ENCODE assay signal across 30 cellular contexts in genomic region chr10:83685458-83685857, GRCh38.
"Had no signal": no experiment of that assay in that cellular context is flagged by ENCODE, and none has a peak within 500 bp of the region (broad histone marks: within the 10 kb centered on the region; RNA-seq: fewer than 3 reads in every experiment).

No MANE protein-coding gene starts in this region.

- H3K4me3 Mint-ChIP-seq: activated CD4-positive, alpha-beta memory T cell treated with anti-CD3 and anti-CD28 coated beads for 36 hours; activated CD4-positive, alpha-beta T cell treated with anti-CD3 and anti-CD28 coated beads, Interleukin-2, amount 10 ng/mL, durations not matched to agents 24 days and 14 days; activated T-cell treated with anti-CD3 and anti-CD28 coated beads, Interleukin-2, amount 50 U/mL, for 24 hours; memory B cell; naive thymus-derived CD8-positive, alpha-beta T cell; neural crest cell; stimulated activated naive CD8-positive, alpha-beta T cell treated with anti-CD3 and anti-CD28 coated beads, Interleukin-15, Interleukin-2, amounts not matched to agents 100 ng/mL and 50 ng/mL, for 24 hours; T-helper 1 cell treated with Interleukin-12 subunit alpha and Interleukin-12 subunit beta and Interleukin-4 antibody, amounts not matched to agents 30 μg/mL and 1 μg/mL, for 36 hours had no signal

- H3K9me3 ChIP-seq: breast epithelium, colonic mucosa, right lobe of liver, thoracic aorta had no signal

- ATAC-seq: activated CD4-positive, CD25-positive, alpha-beta regulatory T cell treated with anti-CD3 and anti-CD28 coated beads, Interleukin-2, amount 50 U/mL, for 24 hours; foreskin keratinocyte; naive thymus-derived CD8-positive, alpha-beta T cell; right lobe of liver had no signal

- H3K27me3 ChIP-seq: breast epithelium, colonic mucosa, foreskin keratinocyte, right lobe of liver had no signal

- H3K4me1 ChIP-seq: breast epithelium, colonic mucosa, foreskin keratinocyte, parathyroid adenoma, right lobe of liver had no signal

- H3K4me3 ChIP-seq: breast epithelium, colonic mucosa, right lobe of liver, skin epidermis, thoracic aorta had no signal

- DNase-seq: activated CD4-positive, alpha-beta memory T cell treated with anti-CD3 and anti-CD28 coated beads for 36 hours; activated CD4-positive, alpha-beta T cell treated with anti-CD3 and anti-CD28 coated beads, Interleukin-2, amount 10 ng/mL, durations not matched to agents 24 days and 14 days; activated CD8-positive, alpha-beta memory T cell treated with anti-CD3 and anti-CD28 coated beads, Interleukin-2, amount 50 U/mL, for 4 hours; activated gamma-delta T cell treated with Interleukin-2 at 50 U/mL for 16 hours; activated naive CD4-positive, alpha-beta T cell treated with anti-CD3 and anti-CD28 coated beads, Interleukin-2, amount 50 U/mL, for 16 hours; activated T-cell treated with anti-CD3 and anti-CD28 coated beads, Interleukin-2, amount 50 U/mL, for 24 hours; amygdala; cerebellar nuclear complex; colonic mucosa; effector memory CD4-positive, alpha-beta T cell; foreskin keratinocyte; glutamatergic neuron; naive thymus-derived CD8-positive, alpha-beta T cell; nucleus accumbens; right lobe of liver; stimulated activated CD4-positive, alpha-beta T cell treated with anti-CD3 and anti-CD28 coated beads, Interleukin-12 subunit alpha, Interleukin-12 subunit beta, amount 100 ng/mL, for 4 hours; stimulated activated CD4-positive, alpha-beta T cell treated with anti-CD3 and anti-CD28 coated beads, Interleukin-4, amount 100 ng/mL, for 1 hour; SW 1271; T1000; trophoblast cell; WERI-Rb-1 had no signal

- H3K9me3 Mint-ChIP-seq: activated CD4-positive, alpha-beta memory T cell treated with anti-CD3 and anti-CD28 coated beads for 36 hours; activated CD4-positive, alpha-beta T cell treated with anti-CD3 and anti-CD28 coated beads, Interleukin-2, amount 10 ng/mL, durations not matched to agents 24 days and 14 days; activated T-cell treated with anti-CD3 and anti-CD28 coated beads, Interleukin-2, amount 50 U/mL, for 24 hours; neural crest cell; T-helper 1 cell treated with Interleukin-12 subunit alpha and Interleukin-12 subunit beta and Interleukin-4 antibody, amounts not matched to agents 30 μg/mL and 1 μg/mL, for 36 hours had no signal

- H3K27ac Mint-ChIP-seq: activated CD4-positive, alpha-beta memory T cell treated with anti-CD3 and anti-CD28 coated beads for 36 hours; activated CD4-positive, alpha-beta T cell treated with anti-CD3 and anti-CD28 coated beads, Interleukin-2, amount 10 ng/mL, durations not matched to agents 24 days and 14 days; activated T-cell treated with anti-CD3 and anti-CD28 coated beads, Interleukin-2, amount 50 U/mL, for 24 hours; memory B cell; naive thymus-derived CD8-positive, alpha-beta T cell; stimulated activated naive CD8-positive, alpha-beta T cell treated with anti-CD3 and anti-CD28 coated beads, Interleukin-15, Interleukin-2, amounts not matched to agents 100 ng/mL and 50 ng/mL, for 24 hours; T-helper 1 cell treated with Interleukin-12 subunit alpha and Interleukin-12 subunit beta and Interleukin-4 antibody, amounts not matched to agents 30 μg/mL and 1 μg/mL, for 36 hours had no signal

- H3K27me3 Mint-ChIP-seq: activated CD4-positive, alpha-beta memory T cell treated with anti-CD3 and anti-CD28 coated beads for 36 hours; activated T-cell treated with anti-CD3 and anti-CD28 coated beads, Interleukin-2, amount 50 U/mL, for 24 hours; naive thymus-derived CD8-positive, alpha-beta T cell; stimulated activated naive CD8-positive, alpha-beta T cell treated with anti-CD3 and anti-CD28 coated beads, Interleukin-15, Interleukin-2, amounts not matched to agents 100 ng/mL and 50 ng/mL, for 24 hours had no signal

- H3K9ac ChIP-seq: parathyroid adenoma had no signal

- H3K4me1 Mint-ChIP-seq: memory B cell, neural crest cell had no signal

- H3K36me3 Mint-ChIP-seq: activated CD4-positive, alpha-beta memory T cell treated with anti-CD3 and anti-CD28 coated beads for 36 hours; memory B cell had no signal

- H3K27ac ChIP-seq: colonic mucosa, foreskin keratinocyte, parathyroid adenoma, right lobe of liver, skin epidermis, thoracic aorta, WERI-Rb-1 had no signal

- H3K36me3 ChIP-seq: breast epithelium, colonic mucosa, right lobe of liver, thoracic aorta, WERI-Rb-1 had no signal
